ENCODE assay signal across 18 cellular contexts in genomic region chr1:205533729-205534443, GRCh38.
"Had no signal": no experiment of that assay in that cellular context is flagged by ENCODE, and none has a peak within 500 bp of the region (broad histone marks: within the 10 kb centered on the region; RNA-seq: fewer than 3 reads in every experiment).

No MANE protein-coding gene starts in this region.

- H3K9me3 ChIP-seq: ascending aorta, breast epithelium, gastrocnemius medialis, transverse colon had no signal

- ATAC-seq: activated CD4-positive, CD25-positive, alpha-beta regulatory T cell treated with anti-CD3 and anti-CD28 coated beads, Interleukin-2, amount 50 U/mL, for 24 hours; activated T-helper 17 cell treated with anti-CD3 and anti-CD28 coated beads, Interleukin-2, amount 50 U/mL, for 72 hours; gastrocnemius medialis; left lobe of liver; right cardiac atrium had no signal

- H3K4me3 ChIP-seq: ascending aorta, breast epithelium, gastrocnemius medialis, transverse colon had no signal

- DNase-seq: activated CD4-positive, alpha-beta T cell treated with anti-CD3 and anti-CD28 coated beads, Interleukin-2, amount 50 U/mL, for 4 hours; activated naive CD4-positive, alpha-beta T cell treated with anti-CD3 and anti-CD28 coated beads for 36 hours; dermis blood vessel endothelial cell; erythroblast; gastrocnemius medialis; mammary epithelial cell; naive B cell; small intestine; stimulated activated CD4-positive, alpha-beta T cell treated with anti-CD3 and anti-CD28 coated beads, Interleukin-4, amount 100 ng/mL, for 4 hours; stimulated activated CD8-positive, alpha-beta memory T cell treated with anti-CD3 and anti-CD28 coated beads, Interleukin-4, amount 100 ng/mL, for 48 hours; stimulated activated naive CD4-positive, alpha-beta T cell treated with Interleukin-2 at 50 U/mL for 16 hours; transverse colon had no signal

- H3K4me1 ChIP-seq: breast epithelium had no signal

- H3K36me3 Mint-ChIP-seq: naive B cell had no signal

- H3K36me3 ChIP-seq: breast epithelium, gastrocnemius medialis, transverse colon had no signal

- H3K4me3 Mint-ChIP-seq: activated naive CD4-positive, alpha-beta T cell treated with anti-CD3 and anti-CD28 coated beads for 36 hours; activated T-helper 17 cell treated with anti-CD3 and anti-CD28 coated beads, Interleukin-2, amount 50 U/mL, for 72 hours; naive B cell had no signal

- FAIRE-seq: small intestine had no signal

- H3K4me1 Mint-ChIP-seq: activated T-helper 17 cell treated with anti-CD3 and anti-CD28 coated beads, Interleukin-2, amount 50 U/mL, for 72 hours had no signal

- H3K27ac Mint-ChIP-seq: activated naive CD4-positive, alpha-beta T cell treated with anti-CD3 and anti-CD28 coated beads for 36 hours; activated T-helper 17 cell treated with anti-CD3 and anti-CD28 coated beads, Interleukin-2, amount 50 U/mL, for 72 hours; naive B cell had no signal

- H3K27me3 ChIP-seq: ascending aorta, breast epithelium, transverse colon had no signal

- H3K9me3 Mint-ChIP-seq: activated naive CD4-positive, alpha-beta T cell treated with anti-CD3 and anti-CD28 coated beads for 36 hours; activated T-helper 17 cell treated with anti-CD3 and anti-CD28 coated beads, Interleukin-2, amount 50 U/mL, for 72 hours; naive B cell had no signal

- H3K27ac ChIP-seq: ascending aorta, breast epithelium, gastrocnemius medialis, transverse colon had no signal
